7 cellular contexts compared by ENCODE assay signal in the genomic region with DNA sequence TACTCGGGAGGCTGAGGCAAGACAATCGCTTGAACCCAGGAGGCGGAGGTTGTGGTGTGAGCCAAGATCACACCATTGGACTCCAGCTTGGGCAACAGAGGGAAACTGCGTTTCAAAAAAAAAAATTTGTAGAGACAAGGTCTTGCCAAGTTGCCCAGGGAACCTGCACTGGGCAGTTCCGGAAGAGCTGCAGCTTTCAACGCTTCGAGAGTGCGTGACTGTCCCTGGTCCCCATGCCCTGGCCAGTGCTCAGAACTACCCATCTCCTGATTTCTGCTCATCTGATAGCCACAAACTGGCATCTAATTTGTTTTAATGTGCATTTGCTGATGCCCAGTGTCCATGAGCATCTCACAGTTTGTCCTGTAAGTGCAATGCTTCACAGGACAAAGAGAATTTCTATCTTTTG. TPM values are rescaled to one million over a fixed set of nuclear protein-coding genes. Genes with fewer than 3 reads are reported as not detected.
DNase-seq lines count a peak whose midpoint lies in the region; ATAC-seq and TF ChIP-seq lines count a peak whose summit lies in the region.

No MANE protein-coding gene starts in this region.

- peaks cover 6% of the 10 kb centered on the region for H4K20me1 ChIP-seq in fibroblast of lung (ENCODE audit: control insufficient read depth, extremely low read depth, insufficient read depth, low read length)

- no peak for TF ChIP-seq CTCF in fibroblast of lung (conservative IDR thresholded peaks at IDR 0.05 in 1 of 2, IDR thresholded peaks at IDR 0.05 in 1 of 2; ENCODE audit: low read depth in 1 of 2, low read length in 2 of 2)

- H3K36me3 ChIP-seq in fibroblast of lung (ENCODE audit: control insufficient read depth, insufficient read depth, low read length) (peaks cover 30% of the 10 kb centered on the region), rectal smooth muscle tissue (ENCODE audit: control insufficient read depth, insufficient read depth, low read length) (peaks cover 36% of the 10 kb centered on the region)

- H3K4me3 ChIP-seq in fibroblast of lung (replicated peaks in 1 of 4; ENCODE audit: control extremely low read depth in 1 of 4, insufficient read depth in 1 of 4, low read depth in 3 of 4, low read length in 4 of 4) (peak overlapping the region; percentile 86 to 100 (median 94)), rectal smooth muscle tissue (ENCODE audit: low read length) (peak overlapping the region; percentile 95)

- POLR2A ChIA-PET in HEK293T (lab: Yijun Ruan, JAX), result interaction anchor here (0.7 to 2.6 kb wide), 9 partner anchors 8 to 111 kb away, joined by 3 to 16 read pairs (median 6); no protein-coding TSS in a partner anchor

- H3K27me3 ChIP-seq in fibroblast of lung (ENCODE audit: control insufficient read depth, insufficient read depth, low read length), result no peaks in the 10 kb centered on the region
- no peaks in the 10 kb centered on the region for H3K27me3 ChIP-seq in rectal smooth muscle tissue (ENCODE audit: control insufficient read depth, insufficient read depth, low read length)

- peaks cover 38% of the 10 kb centered on the region for H3K79me2 ChIP-seq in fibroblast of lung (ENCODE audit: control insufficient read depth, insufficient read depth, low read length)

- H3K4me1 Mint-ChIP-seq in T-helper 17 cell, result peaks cover 41% of the 10 kb centered on the region

- no peak overlapping the region for H2AFZ ChIP-seq in fibroblast of lung (ENCODE audit: low read length)

- peaks cover 5% of the 10 kb centered on the region for H3K27me3 Mint-ChIP-seq in T-helper 17 cell

- CTCF ChIA-PET in HEK293T (lab: Yijun Ruan, JAX), result interaction anchor here (0.6 kb wide), 1 partner anchor 35 kb away, joined by 5 read pairs; no protein-coding TSS in a partner anchor

- peaks cover 16% of the 10 kb centered on the region for H3K36me3 Mint-ChIP-seq in T-helper 17 cell (ENCODE audit: low read depth)

- H3K9me3 ChIP-seq in T-helper 17 cell (ENCODE audit: control insufficient read depth, low read length, poor library complexity, severe bottlenecking) (no peaks in the 10 kb centered on the region), fibroblast of lung (ENCODE audit: control insufficient read depth, insufficient read depth, low read depth, low read length) (no peaks in the 10 kb centered on the region)

- H3K27ac Mint-ChIP-seq in T-helper 17 cell, result peak overlapping the region; percentile 99

- H3K4me3 Mint-ChIP-seq in T-helper 17 cell, result peak overlapping the region; percentile 99

- no peak overlapping the region for H3K27ac ChIP-seq in fibroblast of lung (ENCODE audit: insufficient read depth, low read length)
- H3K27ac ChIP-seq in rectal smooth muscle tissue (ENCODE audit: low read depth, low read length), result peak overlapping the region; percentile 61

- no peak for DNase-seq in HEK293T (ENCODE audit: extremely low spot score)
- DNase-seq in T-helper 17 cell, result no peak
- DNase-seq in fibroblast of lung (ENCODE audit: low read depth in 2 of 2), result peak; percentile 58 to 60
- no peak for DNase-seq in HuH-7.5 (ENCODE audit: low spot score)

- no peak for ATAC-seq in T-helper 17 cell
- no peak for ATAC-seq in HG03571 (IDR thresholded peaks at IDR 0.05; ENCODE audit: unreplicated experiment)
- no peak for ATAC-seq in HG03469 (IDR thresholded peaks at IDR 0.05; ENCODE audit: unreplicated experiment)

- no peaks in the 10 kb centered on the region for H3K4me1 ChIP-seq in fibroblast of lung (ENCODE audit: control insufficient read depth, extremely low read depth, insufficient read depth, low read length)
- H3K4me1 ChIP-seq in rectal smooth muscle tissue (ENCODE audit: control insufficient read depth, insufficient read depth, low read length), result peaks cover 4% of the 10 kb centered on the region

- H3K4me2 ChIP-seq in fibroblast of lung (ENCODE audit: extremely low read depth, insufficient read depth, low read length), result peak overlapping the region; percentile 60

- H3K9ac ChIP-seq in fibroblast of lung (ENCODE audit: insufficient read depth, low read length), result no peak overlapping the region
- peak overlapping the region; percentile 32 for H3K9ac ChIP-seq in rectal smooth muscle tissue (ENCODE audit: low read length)

TF ChIP-seq in HEK293T, 16 proteins besides CTCF, POLR2A, EP300 and RAD21:
- TF ChIP-seq SP1 (IDR thresholded peaks at IDR 0.05) (no peak), ELF4 (IDR thresholded peaks at IDR 0.05) (no peak), ARNT (IDR thresholded peaks at IDR 0.05) (no peak), FOXA1 (IDR thresholded peaks at IDR 0.05) (no peak), BHLHE40 (IDR thresholded peaks at IDR 0.05; ENCODE audit: borderline replicate concordance) (no peak), FOXM1 (IDR thresholded peaks at IDR 0.05; ENCODE audit: borderline replicate concordance) (no peak), TARDBP (IDR thresholded peaks at IDR 0.05) (no peak), L3MBTL2 (conservative IDR thresholded peaks at IDR 0.05) (0 out of 2 replicates have a peak, but pooled peaks have one; percentile 12), SUZ12 (IDR thresholded peaks at IDR 0.05) (no peak), FOXK2 (IDR thresholded peaks at IDR 0.05) (no peak), HDGF (IDR thresholded peaks at IDR 0.05; ENCODE audit: borderline replicate concordance) (no peak), NFRKB (IDR thresholded peaks at IDR 0.05) (peak; percentile 53; the same call in 1 of the 2 replicates), PKNOX1 (IDR thresholded peaks at IDR 0.05) (no peak), ZNF384 (IDR thresholded peaks at IDR 0.05) (no peak)

RNA-seq across cellular contexts. Expression of gene ACTG1, which starts 4.0 kb away (rescaled TPM):
- total RNA-seq in T-helper 17 cell (1,000 to 10,000 TPM; 1,202 to 1,502 TPM), fibroblast of lung (5,538 and 6,636 TPM in 2 replicates)
- polyA plus RNA-seq in fibroblast of lung, result 8,446 and 8,888 TPM in 2 replicates
- 6,897 and 7,279 TPM in 2 replicates for polyA plus RNA-seq in fibroblast of lung (2012)
- 10,903 and 14,156 TPM in 2 replicates for polyA minus RNA-seq in fibroblast of lung (ENCODE audit: low replicate concordance)

RNA-seq across cellular contexts. Expression of gene FSCN2, which starts 19.5 kb away (rescaled TPM):
- total RNA-seq in T-helper 17 cell (under 1 TPM; 0.65 to 0.72 TPM), fibroblast of lung (1.5 and 2.0 TPM in 2 replicates)
- 0.07 and 0.35 TPM in 2 replicates for polyA plus RNA-seq in fibroblast of lung
- polyA plus RNA-seq in fibroblast of lung (2012), result 0.21 and 0.73 TPM in 2 replicates
- 0.39 TPM in 1 of 2 replicates, not detected in the other for polyA minus RNA-seq in fibroblast of lung (ENCODE audit: low replicate concordance)

RNA-seq across cellular contexts. Expression of gene FAAP100, which starts 43.5 kb away (rescaled TPM):
- total RNA-seq in T-helper 17 cell, result 10 to 100 TPM; 25.2 to 30.6 TPM
- total RNA-seq in fibroblast of lung, result 10.4 and 12.6 TPM in 2 replicates
- 6.7 and 8.1 TPM in 2 replicates for polyA plus RNA-seq in fibroblast of lung
- polyA plus RNA-seq in fibroblast of lung (2012), result 13.7 and 19.1 TPM in 2 replicates
- polyA minus RNA-seq in fibroblast of lung (ENCODE audit: low replicate concordance), result 17.6 and 22.4 TPM in 2 replicates

Comparison
In these comparisons a context has a peak if more than half of its experiments do, and no peak if none do; other contexts are left out.
1. DNase-seq: peak in fibroblast of lung (2 of 2); none in HEK293T (single experiment), T-helper 17 cell (0 of 3) and HuH-7.5 (single experiment).